Comparison of ENCODE assay signal across 33 cellular contexts in the genomic region with DNA sequence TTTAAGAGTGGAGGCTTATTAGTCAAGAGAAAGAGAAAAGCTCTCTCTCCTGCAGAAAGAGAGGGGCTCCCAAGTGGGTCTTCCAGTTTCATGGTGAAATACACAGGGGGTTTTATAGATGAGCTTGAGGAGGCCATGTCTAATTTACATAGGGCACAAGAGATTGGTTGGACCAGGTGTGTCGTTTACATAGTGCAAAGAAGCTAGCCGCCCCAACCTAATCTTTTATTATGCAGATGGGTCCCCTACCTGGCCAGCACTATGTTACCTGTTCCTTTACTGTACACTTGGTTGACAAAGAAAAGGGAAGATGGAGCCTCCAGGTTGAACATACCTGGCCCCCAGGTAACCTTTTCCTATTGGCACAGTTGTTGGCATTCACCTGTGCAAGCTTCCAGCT.
"Had no signal": no experiment of that assay in that cellular context is flagged by ENCODE, and none has a peak within 500 bp of the region (broad histone marks: within the 10 kb centered on the region; RNA-seq: fewer than 3 reads in every experiment).

No MANE protein-coding gene starts in this region.

- H3K27me3 ChIP-seq: brain microvascular endothelial cell, dorsolateral prefrontal cortex had no signal

- H3K27ac Mint-ChIP-seq: activated CD4-positive, alpha-beta memory T cell treated with anti-CD3 and anti-CD28 coated beads for 36 hours; activated CD4-positive, alpha-beta T cell treated with anti-CD3 and anti-CD28 coated beads for 36 hours; activated CD4-positive, alpha-beta T cell treated with anti-CD3 and anti-CD28 coated beads, Interleukin-2, amount 10 ng/mL, durations not matched to agents 24 days and 14 days; activated CD8-positive, alpha-beta memory T cell treated with anti-CD3 and anti-CD28 coated beads, Interleukin-2, amount 10 ng/mL, durations not matched to agents 7 days and 5 days; activated CD8-positive, alpha-beta T cell treated with anti-CD3 and anti-CD28 coated beads, Interleukin-2, amount 10 ng/mL, durations not matched to agents 7 days and 5 days; activated naive CD4-positive, alpha-beta T cell treated with anti-CD3 and anti-CD28 coated beads, Interleukin-2, amount 10 ng/mL, durations not matched to agents 7 days and 5 days; activated naive CD8-positive, alpha-beta T cell; dendritic cell treated with granulocyte-macrophage colony-stimulating factor and Interleukin-4, amounts not matched to agents 40 ng/mL and 50 ng/mL, for 4 days; endodermal cell; T-helper 17 cell; T-helper 2 cell treated with Interferon-gamma antibody and Interleukin-4, amounts not matched to agents 5 μg/mL and 100 μg/mL, for 36 hours had no signal

- H3K9me3 Mint-ChIP-seq: activated naive CD4-positive, alpha-beta T cell treated with anti-CD3 and anti-CD28 coated beads, Interleukin-2, amount 10 ng/mL, durations not matched to agents 7 days and 5 days had no signal

- H3K36me3 ChIP-seq: brain microvascular endothelial cell, WERI-Rb-1 had no signal

- H3K36me3 Mint-ChIP-seq: activated CD4-positive, alpha-beta memory T cell treated with anti-CD3 and anti-CD28 coated beads for 36 hours; activated CD8-positive, alpha-beta memory T cell treated with anti-CD3 and anti-CD28 coated beads, Interleukin-2, amount 10 ng/mL, durations not matched to agents 7 days and 5 days; activated naive CD4-positive, alpha-beta T cell treated with anti-CD3 and anti-CD28 coated beads, Interleukin-2, amount 10 ng/mL, durations not matched to agents 7 days and 5 days; activated naive CD8-positive, alpha-beta T cell had no signal

- DNase-seq: activated CD4-positive, alpha-beta memory T cell treated with anti-CD3 and anti-CD28 coated beads for 36 hours; activated CD4-positive, alpha-beta T cell treated with anti-CD3 and anti-CD28 coated beads for 36 hours; activated CD4-positive, alpha-beta T cell treated with anti-CD3 and anti-CD28 coated beads, Interleukin-2, amount 10 ng/mL, durations not matched to agents 24 days and 14 days; activated CD4-positive, CD25-positive, alpha-beta regulatory T cell; activated CD4-positive, CD25-positive, alpha-beta regulatory T cell treated with anti-CD3 and anti-CD28 coated beads, Interleukin-2, amount 50 U/mL, for 72 hours; activated CD8-positive, alpha-beta memory T cell treated with anti-CD3 and anti-CD28 coated beads, Interleukin-2, amount 10 ng/mL, durations not matched to agents 7 days and 5 days; activated CD8-positive, alpha-beta memory T cell treated with anti-CD3 and anti-CD28 coated beads, Interleukin-2, amount 50 U/mL, for 4 hours; activated CD8-positive, alpha-beta T cell treated with anti-CD3 and anti-CD28 coated beads, Interleukin-2, amount 10 ng/mL, durations not matched to agents 7 days and 5 days; activated gamma-delta T cell; activated naive CD4-positive, alpha-beta T cell; activated naive CD4-positive, alpha-beta T cell treated with anti-CD3 and anti-CD28 coated beads, Interleukin-2, amount 10 ng/mL, durations not matched to agents 7 days and 5 days; activated T-cell treated with anti-CD3 and anti-CD28 coated beads, Interleukin-2, amount 50 U/mL, for 1 hour; activated T-cell treated with anti-CD3 and anti-CD28 coated beads, Interleukin-2, amount 50 U/mL, for 48 hours; amniotic stem cell; anterior cingulate cortex; brain microvascular endothelial cell; dorsolateral prefrontal cortex; effector memory CD4-positive, alpha-beta T cell; endodermal cell; foreskin fibroblast; head of caudate nucleus; T-helper 17 cell; T1000; WERI-Rb-1 had no signal

- FAIRE-seq: astrocyte, bronchial epithelial cell, frontal cortex had no signal

- H3K4me3 ChIP-seq: coronary artery, dorsolateral prefrontal cortex had no signal

- H3K27ac ChIP-seq: brain microvascular endothelial cell, coronary artery, dorsolateral prefrontal cortex, WERI-Rb-1 had no signal

- ATAC-seq: activated CD4-positive, alpha-beta T cell treated with anti-CD3 and anti-CD28 coated beads for 36 hours; activated CD8-positive, alpha-beta memory T cell treated with anti-CD3 and anti-CD28 coated beads, Interleukin-2, amount 10 ng/mL, durations not matched to agents 7 days and 5 days; activated CD8-positive, alpha-beta T cell treated with anti-CD3 and anti-CD28 coated beads, Interleukin-2, amount 10 ng/mL, durations not matched to agents 7 days and 5 days; esophagus mucosa; T-helper 17 cell had no signal

- H3K4me1 Mint-ChIP-seq: activated CD4-positive, alpha-beta T cell treated with anti-CD3 and anti-CD28 coated beads for 36 hours; activated CD4-positive, alpha-beta T cell treated with anti-CD3 and anti-CD28 coated beads, Interleukin-2, amount 10 ng/mL, durations not matched to agents 24 days and 14 days; activated CD8-positive, alpha-beta memory T cell treated with anti-CD3 and anti-CD28 coated beads, Interleukin-2, amount 10 ng/mL, durations not matched to agents 7 days and 5 days; activated naive CD4-positive, alpha-beta T cell treated with anti-CD3 and anti-CD28 coated beads, Interleukin-2, amount 10 ng/mL, durations not matched to agents 7 days and 5 days; central memory CD8-positive, alpha-beta T cell; T-helper 17 cell had no signal

- H3K4me3 Mint-ChIP-seq: activated CD4-positive, alpha-beta memory T cell treated with anti-CD3 and anti-CD28 coated beads for 36 hours; activated CD4-positive, alpha-beta T cell treated with anti-CD3 and anti-CD28 coated beads for 36 hours; activated CD4-positive, alpha-beta T cell treated with anti-CD3 and anti-CD28 coated beads, Interleukin-2, amount 10 ng/mL, durations not matched to agents 24 days and 14 days; activated CD8-positive, alpha-beta memory T cell treated with anti-CD3 and anti-CD28 coated beads, Interleukin-2, amount 10 ng/mL, durations not matched to agents 7 days and 5 days; activated CD8-positive, alpha-beta T cell treated with anti-CD3 and anti-CD28 coated beads, Interleukin-2, amount 10 ng/mL, durations not matched to agents 7 days and 5 days; activated naive CD4-positive, alpha-beta T cell treated with anti-CD3 and anti-CD28 coated beads, Interleukin-2, amount 10 ng/mL, durations not matched to agents 7 days and 5 days; activated naive CD8-positive, alpha-beta T cell; central memory CD8-positive, alpha-beta T cell; dendritic cell treated with granulocyte-macrophage colony-stimulating factor and Interleukin-4, amounts not matched to agents 40 ng/mL and 50 ng/mL, for 4 days; endodermal cell; T-helper 17 cell; T-helper 2 cell treated with Interferon-gamma antibody and Interleukin-4, amounts not matched to agents 5 μg/mL and 100 μg/mL, for 36 hours had no signal

- H3K27me3 Mint-ChIP-seq: activated CD4-positive, alpha-beta memory T cell treated with anti-CD3 and anti-CD28 coated beads for 36 hours; activated CD4-positive, alpha-beta T cell treated with anti-CD3 and anti-CD28 coated beads for 36 hours; activated CD4-positive, alpha-beta T cell treated with anti-CD3 and anti-CD28 coated beads, Interleukin-2, amount 10 ng/mL, durations not matched to agents 24 days and 14 days; activated CD8-positive, alpha-beta memory T cell treated with anti-CD3 and anti-CD28 coated beads, Interleukin-2, amount 10 ng/mL, durations not matched to agents 7 days and 5 days; activated naive CD4-positive, alpha-beta T cell treated with anti-CD3 and anti-CD28 coated beads, Interleukin-2, amount 10 ng/mL, durations not matched to agents 7 days and 5 days; activated naive CD8-positive, alpha-beta T cell; central memory CD8-positive, alpha-beta T cell; dendritic cell treated with granulocyte-macrophage colony-stimulating factor and Interleukin-4, amounts not matched to agents 40 ng/mL and 50 ng/mL, for 4 days; T-helper 17 cell had no signal
